In genomic region chrX:71067727-71068051, GRCh38 we compare ENCODE assay signal across 8 cellular contexts. TPM values are rescaled to one million over a fixed set of nuclear protein-coding genes. Genes with fewer than 3 reads are reported as not detected.
DNase-seq lines count a peak whose midpoint lies in the region; ATAC-seq and TF ChIP-seq lines count a peak whose summit lies in the region.

No MANE protein-coding gene starts in this region.

- H3K27ac ChIP-seq in CD4-positive, alpha-beta memory T cell (ENCODE audit: low read depth, low read length) = peak overlapping the region; percentile 84
- H3K27ac ChIP-seq in ascending aorta = peak overlapping the region; percentile 70 to 85
- peak overlapping the region; percentile 83 to 90 for H3K27ac ChIP-seq in testis

- H3K36me3 Mint-ChIP-seq in CD4-positive, alpha-beta memory T cell = peaks cover 0 to 21% of the 10 kb centered on the region in 2 donors

- H3K36me3 ChIP-seq in CD4-positive, alpha-beta memory T cell (ENCODE audit: insufficient read depth, low read length) = peaks cover 3% of the 10 kb centered on the region
- H3K36me3 ChIP-seq in ascending aorta (no peaks in the 10 kb centered on the region), testis (ENCODE audit: low read depth, missing control alignments) (no peaks in the 10 kb centered on the region)

- peaks cover 16% of the 10 kb centered on the region for H3K4me1 ChIP-seq in CD4-positive, alpha-beta memory T cell (ENCODE audit: insufficient read depth, low read length)
- peaks cover 0 to 4% of the 10 kb centered on the region in 2 donors for H3K4me1 ChIP-seq in ascending aorta
- no peaks in the 10 kb centered on the region for H3K4me1 ChIP-seq in testis

- CTCF ChIA-PET in CD4-positive, alpha-beta memory T cell (lab: Charles Lee; ENCODE audit: partially characterized antibody) = no interaction called here

- H3K9me3 Mint-ChIP-seq in CD4-positive, alpha-beta memory T cell = no peaks in the 10 kb centered on the region

- no peaks in the 10 kb centered on the region for H3K9me3 ChIP-seq in CD4-positive, alpha-beta memory T cell (ENCODE audit: control insufficient read depth in 1 of 2, low read length in 2 of 2)
- no peaks in the 10 kb centered on the region for H3K9me3 ChIP-seq in ascending aorta
- H3K9me3 ChIP-seq in testis = no peaks in the 10 kb centered on the region

- POLR2A ChIA-PET in CD4-positive, alpha-beta memory T cell (lab: Charles Lee; ENCODE audit: partially characterized antibody) = interaction anchor here (0.6 to 1.9 kb wide), 16 partner anchors 9 to 616 kb away, joined by 3 to 14 read pairs (median 4); partner anchors contain the start of genes FOXO4, IL2RG, MED12 and NONO

- TF ChIP-seq POLR2A in testis (IDR thresholded peaks at IDR 0.05) = no peak

- H3K27me3 ChIP-seq in CD4-positive, alpha-beta memory T cell (ENCODE audit: insufficient read depth, low read length) = no peaks in the 10 kb centered on the region
- H3K27me3 ChIP-seq in ascending aorta (no peaks in the 10 kb centered on the region), testis (no peaks in the 10 kb centered on the region)

- no peaks in the 10 kb centered on the region for H3K27me3 Mint-ChIP-seq in CD4-positive, alpha-beta memory T cell

- H3K27ac Mint-ChIP-seq in CD4-positive, alpha-beta memory T cell = peak overlapping the region; percentile 93 to 98 (median 96)

- TF ChIP-seq CTCF in ascending aorta (IDR thresholded peaks at IDR 0.05) (no peak), testis (IDR thresholded peaks at IDR 0.05) (no peak)

- DNase-seq in CD4-positive, alpha-beta memory T cell = peak in 2 of 5 donors; percentile 2 to 3
- no peak for DNase-seq in ascending aorta (ENCODE audit: low spot score in 2 of 2)
- no peak for DNase-seq in left lobe of liver (ENCODE audit: low spot score)
- peak; percentile 19 for DNase-seq in testis
- DNase-seq in NK-92 treated with Interleukin-12 subunit alpha and Interleukin-12 subunit beta, amount 100 ng/mL, for 24 hours (lab: John Stamatoyannopoulos, UW) = no peak
- no peak for DNase-seq in NCI-H1694 treated with DMSO at 0.1 percent for 48 hours (lab: John Stamatoyannopoulos, UW)
- no peak for DNase-seq in DMS79 treated with DMSO at 0.1 percent for 48 hours (lab: John Stamatoyannopoulos, UW)

- WGBS in testis, 2 donors = 0% methylated on average over 9 to 11 of the region's 11 CpGs

- ATAC-seq in HG03354 (IDR thresholded peaks at IDR 0.05; ENCODE audit: poor library complexity, severe bottlenecking, unreplicated experiment) (peak; percentile 1), left lobe of liver (peak; percentile 5)

- intact Hi-C loops in CD4-positive, alpha-beta memory T cell (cut with micrococcal nuclease) = loop anchor here (1.0 kb wide), 6 partner anchors 28 to 299 kb away; partner anchors contain the start of genes FOXO4, IL2RG, NONO and TAF1
- intact Hi-C loops in ascending aorta (cut with DNase I) (loop anchor here (1.0 kb wide), 3 partner anchors 28 to 112 kb away; partner anchors contain the start of genes FOXO4 and MED12), testis (cut with DNase I; ENCODE audit: low total_unique reads) (no loop called here)

- peaks cover 2 to 33% (median 14%) of the 10 kb centered on the region in 4 donors for H3K4me1 Mint-ChIP-seq in CD4-positive, alpha-beta memory T cell

- peak overlapping the region; percentile 86 to 97 (median 93) for H3K4me3 Mint-ChIP-seq in CD4-positive, alpha-beta memory T cell

- H3K4me3 ChIP-seq in CD4-positive, alpha-beta memory T cell (ENCODE audit: low read length in 2 of 2) = peak overlapping the region; percentile 53 to 69
- H3K4me3 ChIP-seq in ascending aorta (peak overlapping the region; percentile 55 to 68), testis (peak overlapping the region; percentile 58 to 80)

RNA-seq across cellular contexts. Expression of gene SNX12, which starts 0.4 kb away (rescaled TPM):
- total RNA-seq in CD4-positive, alpha-beta memory T cell = 10 to 100 TPM; 36.7 to 36.9 TPM
- polyA plus RNA-seq in CD4-positive, alpha-beta memory T cell = 1 to 10 TPM; 3.0 to 4.2 TPM
- total RNA-seq in ascending aorta (31.2 TPM), left lobe of liver (19.4 TPM), testis (10 to 100 TPM; 35.4 to 53.1 TPM)
- 39.4 TPM for polyA plus RNA-seq in testis (ENCODE audit: insufficient read depth, low read depth, low replicate concordance)

RNA-seq across cellular contexts. Expression of gene FOXO4, which starts 28.0 kb away (rescaled TPM):
- total RNA-seq in CD4-positive, alpha-beta memory T cell = 10 to 100 TPM; 41.9 to 42.9 TPM
- 1 to 10 TPM in 1 of 2 donors, under 1 TPM in 1; 0.45 to 2.6 TPM for polyA plus RNA-seq in CD4-positive, alpha-beta memory T cell
- 8.0 TPM for total RNA-seq in ascending aorta
- total RNA-seq in left lobe of liver = 13.2 TPM
- total RNA-seq in testis = 10 to 100 TPM; 58.0 to 71.8 TPM
- 39.5 TPM for polyA plus RNA-seq in testis (ENCODE audit: insufficient read depth, low read depth, low replicate concordance)

RNA-seq across cellular contexts. Expression of gene CXorf65, which starts 38.9 kb away (rescaled TPM):
- 10 to 100 TPM; 45.1 to 51.6 TPM for total RNA-seq in CD4-positive, alpha-beta memory T cell
- 1 to 10 TPM; 3.1 to 7.4 TPM for polyA plus RNA-seq in CD4-positive, alpha-beta memory T cell
- not detected for total RNA-seq in ascending aorta
- total RNA-seq in left lobe of liver = not detected
- total RNA-seq in testis = 10 to 100 TPM in 1 of 2 donors, 1 to 10 TPM in 1; 2.8 to 13.2 TPM
- polyA plus RNA-seq in testis (ENCODE audit: insufficient read depth, low read depth, low replicate concordance) = 22.9 TPM

RNA-seq across cellular contexts. Expression of gene IL2RG, which starts 43.7 kb away (rescaled TPM):
- total RNA-seq in CD4-positive, alpha-beta memory T cell = 100 to 1,000 TPM; 378 to 379 TPM
- 1,000 to 10,000 TPM; 1,405 to 1,440 TPM for polyA plus RNA-seq in CD4-positive, alpha-beta memory T cell
- total RNA-seq in ascending aorta (2.4 TPM), left lobe of liver (1.9 TPM), testis (1 to 10 TPM; 1.7 to 7.7 TPM)
- polyA plus RNA-seq in testis (ENCODE audit: insufficient read depth, low read depth, low replicate concordance) = 6.8 TPM

RNA-seq across cellular contexts. Expression of gene MED12, which starts 50.7 kb away (rescaled TPM):
- total RNA-seq in CD4-positive, alpha-beta memory T cell = 10 to 100 TPM; 84.4 to 89.9 TPM
- 10 to 100 TPM in 1 of 2 donors, 1 to 10 TPM in 1; 3.4 to 18.7 TPM for polyA plus RNA-seq in CD4-positive, alpha-beta memory T cell
- total RNA-seq in ascending aorta = 36.9 TPM
- total RNA-seq in left lobe of liver = 9.6 TPM
- total RNA-seq in testis = 100 to 1,000 TPM; 102 to 110 TPM
- polyA plus RNA-seq in testis (ENCODE audit: insufficient read depth, low read depth, low replicate concordance) = 35.0 TPM
